ENCODE assay signal across 13 cellular contexts in the genomic region with DNA sequence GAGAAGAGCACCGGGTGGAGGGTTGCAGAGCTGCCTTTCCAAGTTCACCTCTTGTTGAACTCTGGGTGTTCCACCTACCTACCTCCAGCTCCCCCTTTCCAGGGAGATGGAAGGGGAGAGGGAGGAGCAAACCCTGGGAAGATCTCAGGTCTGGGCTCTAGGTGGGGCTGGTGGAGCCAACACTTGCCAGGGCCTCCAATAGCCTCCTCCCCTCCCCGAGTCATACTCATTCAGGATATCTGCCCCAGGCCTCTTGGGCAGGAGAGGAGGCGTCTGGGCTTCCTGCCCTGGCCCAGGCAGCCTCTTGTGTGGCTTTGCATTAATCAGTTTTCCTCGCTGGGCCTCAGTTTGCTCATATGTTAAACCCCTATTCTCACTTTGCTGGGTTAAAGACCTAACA. TPM values are rescaled to one million over a fixed set of nuclear protein-coding genes. Genes with fewer than 3 reads are reported as not detected.
DNase-seq lines count a peak whose midpoint lies in the region; ATAC-seq and TF ChIP-seq lines count a peak whose summit lies in the region.
"Had no signal": no experiment of that assay in that cellular context is flagged by ENCODE, and none has a peak within 500 bp of the region (broad histone marks: within the 10 kb centered on the region; RNA-seq: fewer than 3 reads in every experiment).

No MANE protein-coding gene starts in this region.

- TF ChIP-seq CTCF in fibroblast of mammary gland (conservative IDR thresholded peaks at IDR 0.05; ENCODE audit: control insufficient read depth, insufficient read depth, low read depth, low read length) (peak; percentile 0), esophagus squamous epithelium (IDR thresholded peaks at IDR 0.05) (peak in 1 of 6 experiments; percentile 24)

- 10% methylated on average over 4 of the region's 4 CpGs; no CpG with 5 or more reads in 1 of the 2 donors for WGBS in esophagus squamous epithelium, 2 donors

- H3K9me3 ChIP-seq in esophagus squamous epithelium, result no peaks in the 10 kb centered on the region
- H3K9me3 ChIP-seq: colonic mucosa had no signal

- intact Hi-C loops in esophagus squamous epithelium (cut with DNase I), result loop anchor here (10.0 kb wide), 2 partner anchors 131 to 291 kb away; no protein-coding TSS in a partner anchor

- H3K4me1 ChIP-seq in esophagus squamous epithelium, result peaks cover 11 to 40% (median 13%) of the 10 kb centered on the region in 3 donors

- TF ChIP-seq POLR2A in esophagus squamous epithelium (IDR thresholded peaks at IDR 0.05), result no peak

- H3K4me3 ChIP-seq in fibroblast of mammary gland (ENCODE audit: control insufficient read depth, low read depth, low read length), result no peak overlapping the region
- no peak overlapping the region for H3K4me3 ChIP-seq in esophagus squamous epithelium
- H3K4me3 ChIP-seq: colonic mucosa, hepatocyte had no signal

- peaks cover 0 to 31% (median 0%) of the 10 kb centered on the region in 4 donors for H3K27me3 ChIP-seq in esophagus squamous epithelium
- H3K27me3 ChIP-seq: hepatocyte had no signal

- ATAC-seq in HG02885 (IDR thresholded peaks at IDR 0.05; ENCODE audit: poor library complexity, unreplicated experiment) (no peak), HG02938 (IDR thresholded peaks at IDR 0.05; ENCODE audit: unreplicated experiment) (no peak), HG03432 (IDR thresholded peaks at IDR 0.05; ENCODE audit: unreplicated experiment) (no peak)
- ATAC-seq: natural killer cell treated with Interleukin-12 subunit alpha and Interleukin-12 subunit beta and Interleukin-15 and Interleukin-18, amount 100 ng/mL, for 72 hours had no signal

- no peak overlapping the region for H3K27ac ChIP-seq in esophagus squamous epithelium
- H3K27ac ChIP-seq: colonic mucosa, hepatocyte had no signal

- DNase-seq in NCI-H82 (lab: John Stamatoyannopoulos, UW), result peak; percentile 65
- DNase-seq in NCI-H82 treated with DMSO at 0.1 percent for 48 hours (lab: John Stamatoyannopoulos, UW; ENCODE audit: unreplicated experiment), result no peak
- DNase-seq in RKO (ENCODE audit: low spot score), result peak; percentile 18
- DNase-seq in fibroblast of mammary gland (ENCODE audit: low read depth), result no peak
- DNase-seq in esophagus squamous epithelium (lab: John Stamatoyannopoulos, UW), result no peak
- DNase-seq: activated T-cell treated with anti-CD3 and anti-CD28 coated beads, Interleukin-2, amount 50 U/mL, for 48 hours; colonic mucosa; NCI-H187 treated with DMSO at 0.1 percent for 48 hours had no signal

- no peaks in the 10 kb centered on the region for H3K36me3 ChIP-seq in esophagus squamous epithelium
- H3K36me3 ChIP-seq: colonic mucosa had no signal

RNA-seq across cellular contexts. Expression of gene RAP1GAP, which starts 13.4 kb away (rescaled TPM):
- total RNA-seq in esophagus squamous epithelium, result 1 to 10 TPM; 1.9 to 6.8 (median 5.0) TPM

Comparison
In these comparisons a context has a peak if more than half of its experiments do, and no peak if none do; other contexts are left out.
1. DNase-seq: peak in NCI-H82 (single experiment) and RKO (single experiment); none in NCI-H82 treated with DMSO at 0.1 percent for 48 hours (single experiment), fibroblast of mammary gland (single experiment) and esophagus squamous epithelium (single experiment).